1 cellular context compared by ENCODE assay signal in genomic region chr10:84139126-84140035, GRCh38.
TF ChIP-seq lines count a peak whose summit lies in the region.

TSS of gene GHITM (plus strand) at chr10:84139509. CDS start at chr10:84141501, 1,992 bp downstream.

TF ChIP-seq in K562, 482 proteins besides CTCF, POLR2A, EP300 and RAD21 (continued from another document and continues in another):
- TF ChIP-seq MBD1 (CRISPR knock-in tag; IDR thresholded peaks at IDR 0.05) (no peak), ZBTB9 (CRISPR knock-in tag; IDR thresholded peaks at IDR 0.05) (peak; percentile 86; the same call in 1 of the 2 replicates), ZNF143 (CRISPR knock-in tag; IDR thresholded peaks at IDR 0.05) (0 out of 2 replicates have a peak, but pooled peaks have one; percentile 32), RCOR1 (IDR thresholded peaks at IDR 0.05; ENCODE audit: borderline replicate concordance in 1 of 2, low read depth in 2 of 2, low read length in 2 of 2) (no peak), MYBL2 (IDR thresholded peaks at IDR 0.05; ENCODE audit: low read depth) (no peak; the same call in 1 of the 2 replicates), MYBL2 (CRISPR knock-in tag; IDR thresholded peaks at IDR 0.05; ENCODE audit: borderline replicate concordance) (no peak), SLC30A9 (CRISPR knock-in tag; IDR thresholded peaks at IDR 0.05) (no peak), ZNF75A (CRISPR knock-in tag; IDR thresholded peaks at IDR 0.05) (no peak), ATF6 (CRISPR knock-in tag; IDR thresholded peaks at IDR 0.05) (peak; percentile 5; the same call in 1 of the 2 replicates), ZNF668 (CRISPR knock-in tag; IDR thresholded peaks at IDR 0.05) (no peak), SREBF1 (IDR thresholded peaks at IDR 0.05; ENCODE audit: borderline replicate concordance, low read depth, low read length) (no peak), DPF2 (IDR thresholded peaks at IDR 0.05) (no peak; the same call in none of the 2 replicates), RBBP5 (IDR thresholded peaks at IDR 0.05; ENCODE audit: borderline replicate concordance, insufficient read depth, low read length, poor library complexity, severe bottlenecking) (peak; percentile 99), PKNOX1 (IDR thresholded peaks at IDR 0.05) (peak; percentile 85), ZNF398 (CRISPR knock-in tag; IDR thresholded peaks at IDR 0.05) (no peak), CSDE1 (IDR thresholded peaks at IDR 0.05) (peak; percentile 92 to 95), RFX7 (CRISPR knock-in tag; IDR thresholded peaks at IDR 0.05) (no peak), ZBTB43 (CRISPR knock-in tag; IDR thresholded peaks at IDR 0.05) (no peak; the same call in 1 of the 2 replicates), NR0B1 (IDR thresholded peaks at IDR 0.05; ENCODE audit: partially characterized antibody) (no peak), ZNF384 (IDR thresholded peaks at IDR 0.05; ENCODE audit: low read depth, low read length) (no peak), TAL1 (IDR thresholded peaks at IDR 0.05) (no peak), PYGO2 (tag; IDR thresholded peaks at IDR 0.05) (no peak), YY1 (IDR thresholded peaks at IDR 0.05; ENCODE audit: borderline replicate concordance in 1 of 3, control insufficient read depth in 1 of 3, extremely low read depth in 1 of 3, insufficient read depth in 3 of 3, insufficient read length in 1 of 3, insufficient replicate concordance in 2 of 3, low read depth in 1 of 3, low read length in 2 of 3) (peak; percentile 99 to 100 (median 100)), RBM39 (optimal IDR thresholded peaks at IDR 0.05; ENCODE audit: low read depth, low read length) (no peak), USF1 (CRISPR knock-in tag; IDR thresholded peaks at IDR 0.05) (0 out of 2 replicates have a peak, but pooled peaks have one; percentile 41), ZSCAN32 (CRISPR knock-in tag; IDR thresholded peaks at IDR 0.05) (peak; percentile 96), MEF2A (IDR thresholded peaks at IDR 0.05; ENCODE audit: control insufficient read depth, low read depth, low read length) (no peak), MAZ (CRISPR knock-in tag; conservative IDR thresholded peaks at IDR 0.05 in 1 of 2, IDR thresholded peaks at IDR 0.05 in 1 of 2) (peak; percentile 83 to 89; a peak in 3 of 4 replicates), NR1H2 (CRISPR knock-in tag; IDR thresholded peaks at IDR 0.05) (no peak), PREB (CRISPR knock-in tag; IDR thresholded peaks at IDR 0.05) (no peak), ELK1 (CRISPR knock-in tag; IDR thresholded peaks at IDR 0.05) (no peak), SRF (CRISPR knock-in tag; IDR thresholded peaks at IDR 0.05) (peak in 1 of 2 experiments; percentile 53; a peak in 1 of 4 replicates), STAT6 (CRISPR knock-in tag; IDR thresholded peaks at IDR 0.05) (no peak), SP2 (IDR thresholded peaks at IDR 0.05; ENCODE audit: extremely low read depth, low read depth, low read length, poor library complexity, severe bottlenecking) (peak; percentile 33), RNF2 (IDR thresholded peaks at IDR 0.05) (no peak; the same call in 1 of the 2 replicates), PHF8 (IDR thresholded peaks at IDR 0.05; ENCODE audit: borderline replicate concordance, low read length) (peak; percentile 97), CBX8 (IDR thresholded peaks at IDR 0.05; ENCODE audit: borderline replicate concordance, extremely low read depth, low read depth, low read length, poor library complexity, severe bottlenecking) (no peak), ZNF121 (CRISPR knock-in tag; conservative IDR thresholded peaks at IDR 0.05) (no peak), NR3C1 (CRISPR knock-in tag; IDR thresholded peaks at IDR 0.05) (peak; percentile 94), SMAD1 (IDR thresholded peaks at IDR 0.05; ENCODE audit: low read depth, low read length, partially characterized antibody) (peak; percentile 40), THRA (IDR thresholded peaks at IDR 0.05) (no peak), POU5F1 (IDR thresholded peaks at IDR 0.05; ENCODE audit: borderline replicate concordance, low read depth, low read length, partially characterized antibody) (no peak), ZNF184 (CRISPR knock-in tag; IDR thresholded peaks at IDR 0.05) (no peak), SAFB (IDR thresholded peaks at IDR 0.05; ENCODE audit: borderline replicate concordance, low read depth, low read length) (no peak)
